Comparison of ENCODE assay signal across 21 cellular contexts in genomic region chr3:65401359-65401810, GRCh38.
DNase-seq lines count a peak whose midpoint lies in the region; ATAC-seq and TF ChIP-seq lines count a peak whose summit lies in the region.
"Had no signal": no experiment of that assay in that cellular context is flagged by ENCODE, and none has a peak within 500 bp of the region (broad histone marks: within the 10 kb centered on the region; RNA-seq: fewer than 3 reads in every experiment).

No MANE protein-coding gene starts in this region.

- CTCF ChIA-PET in Calu3 (lab: Charles Lee) (no interaction called here), A673 (lab: Charles Lee) (no interaction called here)

- POLR2A ChIA-PET in A673 (lab: Charles Lee; ENCODE audit: low non-redundant PET) = interaction anchor here (0.6 kb wide), 1 partner anchor 846 kb away, joined by 3 read pairs; no protein-coding TSS in a partner anchor

- H3K27ac Mint-ChIP-seq in neural crest cell (ENCODE audit: unreplicated experiment) = peak overlapping the region; percentile 23
- no peak overlapping the region for H3K27ac Mint-ChIP-seq in Calu3 (ENCODE audit: unreplicated experiment)
- H3K27ac Mint-ChIP-seq: B cell; memory B cell; stimulated activated naive B cell treated with anti-CD40 and anti-IgM and Interleukin-4, amounts not matched to agents 10 μg/mL and 1 μg/mL and 100 μg/mL, for 72 hours had no signal

- H3K9me3 ChIP-seq in A673 (ENCODE audit: low read depth, low read length, poor library complexity, severe bottlenecking) = no peaks in the 10 kb centered on the region
- H3K9me3 ChIP-seq: neutrophil, right atrium auricular region, thyroid gland had no signal

- TF ChIP-seq CTCF in neural crest cell (conservative IDR thresholded peaks at IDR 0.05) (no peak), Calu3 (IDR thresholded peaks at IDR 0.05; ENCODE audit: unreplicated experiment) (no peak), A673 (conservative IDR thresholded peaks at IDR 0.05; ENCODE audit: low read depth, low read length) (no peak)

- no peak overlapping the region for H3K4me3 ChIP-seq in A673 (ENCODE audit: low read depth, low read length, poor library complexity, severe bottlenecking)
- H3K4me3 ChIP-seq: right atrium auricular region, thyroid gland had no signal

- H3K36me3 Mint-ChIP-seq in neural crest cell (ENCODE audit: low read depth) (peaks cover 7% of the 10 kb centered on the region), Calu3 (ENCODE audit: insufficient read depth, unreplicated experiment) (no peaks in the 10 kb centered on the region)
- H3K36me3 Mint-ChIP-seq: memory B cell; stimulated activated naive B cell treated with anti-CD40 and anti-IgM and Interleukin-4, amounts not matched to agents 10 μg/mL and 1 μg/mL and 100 μg/mL, for 72 hours had no signal

- H3K4me3 Mint-ChIP-seq in neural crest cell (peak overlapping the region; percentile 52), Calu3 (ENCODE audit: low read depth, unreplicated experiment) (no peak overlapping the region)
- H3K4me3 Mint-ChIP-seq: B cell; central memory CD8-positive, alpha-beta T cell; memory B cell; stimulated activated naive B cell treated with anti-CD40 and anti-IgM and Interleukin-4, amounts not matched to agents 10 μg/mL and 1 μg/mL and 100 μg/mL, for 72 hours had no signal

- H3K9me3 Mint-ChIP-seq in neural crest cell (no peaks in the 10 kb centered on the region), Calu3 (ENCODE audit: low read depth, unreplicated experiment) (no peaks in the 10 kb centered on the region)
- H3K9me3 Mint-ChIP-seq: stimulated activated naive B cell treated with anti-CD40 and anti-IgM and Interleukin-4, amounts not matched to agents 10 μg/mL and 1 μg/mL and 100 μg/mL, for 72 hours had no signal

- H3K4me1 Mint-ChIP-seq in neural crest cell (peaks cover 34% of the 10 kb centered on the region), Calu3 (ENCODE audit: low read depth, unreplicated experiment) (no peaks in the 10 kb centered on the region)
- H3K4me1 Mint-ChIP-seq: B cell; central memory CD8-positive, alpha-beta T cell; memory B cell; stimulated activated naive B cell treated with anti-CD40 and anti-IgM and Interleukin-4, amounts not matched to agents 10 μg/mL and 1 μg/mL and 100 μg/mL, for 72 hours had no signal

- no peak overlapping the region for H3K27ac ChIP-seq in A673 (ENCODE audit: low read depth, low read length, poor library complexity, severe bottlenecking)
- H3K27ac ChIP-seq: neutrophil, right atrium auricular region, thyroid gland had no signal

- DNase-seq in astrocyte of the hippocampus (ENCODE audit: low read depth, low spot score) = peak; percentile 63
- peak; percentile 56 for DNase-seq in iPS DF 4.7 (ENCODE audit: extremely low read depth, low spot score)
- no peak for DNase-seq in neural crest cell (ENCODE audit: low read depth, low spot score)
- DNase-seq in Calu3 = no peak
- no peak for DNase-seq in A673 (ENCODE audit: low spot score)
- no peak for DNase-seq in activated CD4-positive, alpha-beta T cell treated with anti-CD3 and anti-CD28 coated beads, Interleukin-2, amount 50 U/mL, for 1 hour
- DNase-seq: activated gamma-delta T cell; amniotic stem cell; effector memory CD4-positive, alpha-beta T cell; kidney glomerular epithelial cell; NCI-H1105 treated with DMSO at 0.1 percent for 48 hours; NCI-H526; stimulated activated CD4-positive, alpha-beta T cell treated with anti-CD3 and anti-CD28 coated beads, Interleukin-15, amount 100 ng/mL, for 24 hours; stimulated activated naive B cell treated with anti-CD40 and anti-IgM and Interleukin-4, amounts not matched to agents 10 μg/mL and 1 μg/mL and 100 μg/mL, for 72 hours; thyroid gland had no signal

- BruUV-seq in Calu3 (replicated peaks; lab: Mats Ljungman, UMichigan) = no TSS peak
- BruUV-seq in A673 (replicated peaks; lab: Mats Ljungman, UMichigan) = no TSS peak

- H3K27me3 ChIP-seq in A673 (replicated peaks; ENCODE audit: insufficient read depth, low read depth, low read length, poor library complexity) = no peaks in the 10 kb centered on the region
- H3K27me3 ChIP-seq: neutrophil, right atrium auricular region, thyroid gland had no signal

- ATAC-seq in GM21515 (IDR thresholded peaks at IDR 0.05; ENCODE audit: unreplicated experiment) = no peak
- ATAC-seq: stimulated activated naive B cell treated with anti-CD40 and anti-IgM and Interleukin-4, amounts not matched to agents 10 μg/mL and 1 μg/mL and 100 μg/mL, for 72 hours had no signal

- no peaks in the 10 kb centered on the region for H3K36me3 ChIP-seq in A673 (ENCODE audit: insufficient read depth, low read length, poor library complexity, severe bottlenecking)
- H3K36me3 ChIP-seq: neutrophil, right atrium auricular region, thyroid gland had no signal

- intact Hi-C loops in Calu3 (cut with micrococcal nuclease; ENCODE audit: unreplicated experiment) (no loop called here), A673 (cut with micrococcal nuclease; ENCODE audit: unreplicated experiment) (no loop called here)

- H3K27me3 Mint-ChIP-seq in neural crest cell (ENCODE audit: low read depth) = no peaks in the 10 kb centered on the region
- H3K27me3 Mint-ChIP-seq in Calu3 (ENCODE audit: unreplicated experiment) = no peaks in the 10 kb centered on the region
- H3K27me3 Mint-ChIP-seq: B cell; central memory CD8-positive, alpha-beta T cell; memory B cell; stimulated activated naive B cell treated with anti-CD40 and anti-IgM and Interleukin-4, amounts not matched to agents 10 μg/mL and 1 μg/mL and 100 μg/mL, for 72 hours had no signal

- H3K4me1 ChIP-seq in A673 (ENCODE audit: insufficient read depth, low read length, poor library complexity, severe bottlenecking) = no peaks in the 10 kb centered on the region
- H3K4me1 ChIP-seq: thyroid gland had no signal

Comparison
In these comparisons a context has a peak if more than half of its experiments do, and no peak if none do; other contexts are left out.
1. DNase-seq: peak in astrocyte of the hippocampus (single experiment) and iPS DF 4.7 (single experiment); none in neural crest cell (single experiment), Calu3 (single experiment), A673 (single experiment) and activated CD4-positive, alpha-beta T cell treated with anti-CD3 and anti-CD28 coated beads, Interleukin-2, amount 50 U/mL, for 1 hour (single experiment).